Comparison of ENCODE assay signal across 28 cellular contexts in genomic region chr18:78678318-78678695, GRCh38.
"Had no signal": no experiment of that assay in that cellular context is flagged by ENCODE, and none has a peak within 500 bp of the region (broad histone marks: within the 10 kb centered on the region; RNA-seq: fewer than 3 reads in every experiment).

No MANE protein-coding gene starts in this region.

- H3K4me3 Mint-ChIP-seq: dendritic cell treated with granulocyte-macrophage colony-stimulating factor and Interleukin-4, amounts not matched to agents 40 ng/mL and 50 ng/mL, for 4 days; endodermal cell; nephron had no signal

- H3K27me3 ChIP-seq: foreskin keratinocyte, hepatocyte, pancreas, right lobe of liver, transverse colon, upper lobe of right lung, uterus had no signal

- H3K36me3 Mint-ChIP-seq: naive thymus-derived CD4-positive, alpha-beta T cell had no signal

- H3K27me3 Mint-ChIP-seq: dendritic cell treated with granulocyte-macrophage colony-stimulating factor and Interleukin-4, amounts not matched to agents 40 ng/mL and 50 ng/mL, for 4 days had no signal

- ATAC-seq: foreskin keratinocyte; gastroesophageal sphincter; heart left ventricle; left cardiac atrium; left lung; naive thymus-derived CD4-positive, alpha-beta T cell; pancreas; upper lobe of right lung had no signal

- H3K9me3 Mint-ChIP-seq: dendritic cell treated with granulocyte-macrophage colony-stimulating factor and Interleukin-4, amounts not matched to agents 40 ng/mL and 50 ng/mL, for 4 days; endodermal cell; nephron had no signal

- H3K4me1 ChIP-seq: esophagus muscularis mucosa, foreskin keratinocyte, gastroesophageal sphincter, heart left ventricle, left lung, pancreas, right lobe of liver, suprapubic skin, transverse colon, upper lobe of right lung, uterus had no signal

- H3K4me3 ChIP-seq: esophagus muscularis mucosa, gastroesophageal sphincter, heart left ventricle, hepatocyte, left lung, pancreas, right lobe of liver, suprapubic skin, transverse colon, upper lobe of right lung, uterus had no signal

- H3K27ac Mint-ChIP-seq: dendritic cell treated with granulocyte-macrophage colony-stimulating factor and Interleukin-4, amounts not matched to agents 40 ng/mL and 50 ng/mL, for 4 days; endodermal cell; naive thymus-derived CD4-positive, alpha-beta T cell; nephron; progenitor cell of endocrine pancreas had no signal

- H3K9me3 ChIP-seq: esophagus muscularis mucosa, gastroesophageal sphincter, heart left ventricle, left lung, pancreas, right lobe of liver, suprapubic skin, transverse colon, upper lobe of right lung, uterus had no signal

- H3K36me3 ChIP-seq: esophagus muscularis mucosa, gastroesophageal sphincter, heart left ventricle, left lung, pancreas, right lobe of liver, suprapubic skin, transverse colon, upper lobe of right lung, uterus had no signal

- H3K4me1 Mint-ChIP-seq: endodermal cell had no signal

- H3K27ac ChIP-seq: esophagus muscularis mucosa, foreskin keratinocyte, gastroesophageal sphincter, heart left ventricle, hepatocyte, left lung, pancreas, right lobe of liver, suprapubic skin, transverse colon, upper lobe of right lung, uterus had no signal

- DNase-seq: effector CD8-positive, alpha-beta T cell; endodermal cell; foreskin keratinocyte; heart left ventricle; left cardiac atrium; left lung; mesenchymal stem cell; midbrain; naive thymus-derived CD4-positive, alpha-beta T cell; occipital lobe; pancreas; right lobe of liver; small intestine; stimulated activated CD4-positive, alpha-beta T cell treated with anti-CD3 and anti-CD28 coated beads, Interleukin-12 subunit alpha, Interleukin-12 subunit beta, amount 100 ng/mL, for 4 hours; stimulated activated CD4-positive, alpha-beta T cell treated with anti-CD3 and anti-CD28 coated beads, Interleukin-1b, Interleukin-23, amount 100 ng/mL, for 48 hours; stimulated activated CD4-positive, alpha-beta T cell treated with anti-CD3 and anti-CD28 coated beads, Interleukin-4, amount 100 ng/mL, for 1 hour; stimulated activated CD8-positive, alpha-beta memory T cell treated with anti-CD3 and anti-CD28 coated beads, Interleukin-4, amount 100 ng/mL, for 48 hours; stimulated activated naive CD4-positive, alpha-beta T cell treated with Interleukin-2 at 50 U/mL for 16 hours; transverse colon; uterus had no signal
